16 cellular contexts compared by ENCODE assay signal in genomic region chr22:29312218-29313125, GRCh38. TPM values are rescaled to one million over a fixed set of nuclear protein-coding genes. Genes with fewer than 3 reads are reported as not detected.
DNase-seq lines count a peak whose midpoint lies in the region; ATAC-seq and TF ChIP-seq lines count a peak whose summit lies in the region.
"Had no signal": no experiment of that assay in that cellular context is flagged by ENCODE, and none has a peak within 500 bp of the region (broad histone marks: within the 10 kb centered on the region; RNA-seq: fewer than 3 reads in every experiment).

No MANE protein-coding gene starts in this region.

- H3K4me1 ChIP-seq in SJCRH30 (peaks cover 30% of the 10 kb centered on the region), right atrium auricular region (peaks cover 0 to 84% of the 10 kb centered on the region in 2 donors)

- H3K4me3 Mint-ChIP-seq in activated CD4-positive, alpha-beta T cell treated with anti-CD3 and anti-CD28 coated beads, Interleukin-2, amount 10 ng/mL, durations not matched to agents 24 days and 14 days = no peak overlapping the region
- H3K4me3 Mint-ChIP-seq: activated CD8-positive, alpha-beta T cell treated with anti-CD3 and anti-CD28 coated beads, Interleukin-2, amount 10 ng/mL, durations not matched to agents 7 days and 5 days; CD8-positive, alpha-beta T cell had no signal

- ATAC-seq in sciatic nerve = no peak
- ATAC-seq: activated CD8-positive, alpha-beta T cell treated with anti-CD3 and anti-CD28 coated beads, Interleukin-2, amount 10 ng/mL, durations not matched to agents 7 days and 5 days; body of pancreas had no signal

- H3K27me3 ChIP-seq in SJCRH30 = no peaks in the 10 kb centered on the region
- H3K27me3 ChIP-seq in right atrium auricular region = peaks cover 0 to 18% of the 10 kb centered on the region in 2 donors

- DNase-seq in activated CD4-positive, alpha-beta T cell treated with anti-CD3 and anti-CD28 coated beads, Interleukin-2, amount 10 ng/mL, durations not matched to agents 24 days and 14 days = no peak
- DNase-seq in activated CD4-positive, alpha-beta T cell treated with anti-CD3 and anti-CD28 coated beads for 1 hour = no peak
- DNase-seq in SJCRH30 = no peak
- DNase-seq in right atrium auricular region (ENCODE audit: low spot score) = no peak
- peak; percentile 66 for DNase-seq in sciatic nerve (ENCODE audit: low spot score)
- no peak for DNase-seq in GOT3 (lab: John Stamatoyannopoulos, UW)
- DNase-seq in NCI-H2227 (lab: John Stamatoyannopoulos, UW; ENCODE audit: unreplicated experiment) = no peak
- no peak for DNase-seq in iPS-NIHi11 (ENCODE audit: low spot score)
- DNase-seq: activated gamma-delta T cell; CD8-positive, alpha-beta T cell; effector memory CD4-positive, alpha-beta T cell; NCI-H1436 treated with DMSO at 0.1 percent for 48 hours had no signal

- H3K9me3 Mint-ChIP-seq in activated CD4-positive, alpha-beta T cell treated with anti-CD3 and anti-CD28 coated beads, Interleukin-2, amount 10 ng/mL, durations not matched to agents 24 days and 14 days = no peaks in the 10 kb centered on the region
- H3K9me3 Mint-ChIP-seq: CD8-positive, alpha-beta T cell had no signal

- no peak for TF ChIP-seq CTCF in right atrium auricular region (IDR thresholded peaks at IDR 0.05)

- H3K4me3 ChIP-seq in SJCRH30 (peak overlapping the region; percentile 46; the same call in 1 of the 2 replicates), right atrium auricular region (no peak overlapping the region)
- H3K4me3 ChIP-seq: body of pancreas, SK-N-MC had no signal

- peaks cover 42% of the 10 kb centered on the region for H3K27me3 Mint-ChIP-seq in activated CD4-positive, alpha-beta T cell treated with anti-CD3 and anti-CD28 coated beads, Interleukin-2, amount 10 ng/mL, durations not matched to agents 24 days and 14 days

- H3K36me3 ChIP-seq in SJCRH30 (no peaks in the 10 kb centered on the region), right atrium auricular region (peaks cover 9% of the 10 kb centered on the region)

- intact Hi-C loops in activated CD4-positive, alpha-beta T cell treated with anti-CD3 and anti-CD28 coated beads, Interleukin-2, amount 10 ng/mL, durations not matched to agents 24 days and 14 days (cut with micrococcal nuclease) = loop anchor here (5.0 kb wide), 1 partner anchor 1980 kb away; the partner anchor contains the start of gene PIK3IP1
- intact Hi-C loops in sciatic nerve (cut with DNase I) = no loop called here

- H3K27ac ChIP-seq in SJCRH30 (no peak overlapping the region), right atrium auricular region (peak overlapping the region; percentile 84 to 88)
- H3K27ac ChIP-seq: SK-N-MC had no signal

- no peaks in the 10 kb centered on the region for H3K9me3 ChIP-seq in SJCRH30 (replicated peaks)
- no peaks in the 10 kb centered on the region for H3K9me3 ChIP-seq in right atrium auricular region
- H3K9me3 ChIP-seq: body of pancreas had no signal

- H3K4me1 Mint-ChIP-seq in activated CD4-positive, alpha-beta T cell treated with anti-CD3 and anti-CD28 coated beads, Interleukin-2, amount 10 ng/mL, durations not matched to agents 24 days and 14 days = peaks cover 14% of the 10 kb centered on the region

- peak overlapping the region; percentile 72 for H3K27ac Mint-ChIP-seq in activated CD4-positive, alpha-beta T cell treated with anti-CD3 and anti-CD28 coated beads, Interleukin-2, amount 10 ng/mL, durations not matched to agents 24 days and 14 days
- H3K27ac Mint-ChIP-seq: activated CD8-positive, alpha-beta T cell treated with anti-CD3 and anti-CD28 coated beads, Interleukin-2, amount 10 ng/mL, durations not matched to agents 7 days and 5 days; CD8-positive, alpha-beta T cell had no signal

- no peaks in the 10 kb centered on the region for H3K36me3 Mint-ChIP-seq in activated CD4-positive, alpha-beta T cell treated with anti-CD3 and anti-CD28 coated beads, Interleukin-2, amount 10 ng/mL, durations not matched to agents 24 days and 14 days (ENCODE audit: low read depth)
- H3K36me3 Mint-ChIP-seq: CD8-positive, alpha-beta T cell had no signal

RNA-seq across cellular contexts. Expression of gene RASL10A, which starts 3.0 kb away (rescaled TPM):
- 0.30 and 0.64 TPM in 2 replicates for total RNA-seq in activated CD4-positive, alpha-beta T cell treated with anti-CD3 and anti-CD28 coated beads, Interleukin-2, amount 10 ng/mL, durations not matched to agents 24 days and 14 days
- 4.1 and 4.3 TPM in 2 replicates for total RNA-seq in SJCRH30 (2014; rRNA removed; shearing (Covaris generic))
- total RNA-seq in right atrium auricular region (1 to 10 TPM; 1.1 to 1.8 TPM), sciatic nerve (2.2 TPM)
- total RNA-seq: A673 had no signal

RNA-seq across cellular contexts. Expression of gene GAS2L1, which starts 6.0 kb away (rescaled TPM):
- total RNA-seq in activated CD4-positive, alpha-beta T cell treated with anti-CD3 and anti-CD28 coated beads, Interleukin-2, amount 10 ng/mL, durations not matched to agents 24 days and 14 days = 1.5 and 2.6 TPM in 2 replicates
- 5.0 and 6.4 TPM in 2 replicates for total RNA-seq in SJCRH30 (2014; rRNA removed; shearing (Covaris generic))
- total RNA-seq in right atrium auricular region (10 to 100 TPM; 19.4 to 28.0 TPM), sciatic nerve (31.8 TPM)
- total RNA-seq: CD8-positive, alpha-beta T cell had no signal

RNA-seq across cellular contexts. Expression of gene EWSR1, which starts 44.4 kb away (rescaled TPM):
- 445 and 446 TPM in 2 replicates for total RNA-seq in activated CD4-positive, alpha-beta T cell treated with anti-CD3 and anti-CD28 coated beads, Interleukin-2, amount 10 ng/mL, durations not matched to agents 24 days and 14 days
- 275 and 298 TPM in 2 replicates for total RNA-seq in SJCRH30 (2014; rRNA removed; shearing (Covaris generic))
- total RNA-seq in right atrium auricular region (100 to 1,000 TPM; 153 to 179 TPM), sciatic nerve (194 TPM)

RNA-seq across cellular contexts. Expression of gene RHBDD3, which starts 44.7 kb away (rescaled TPM):
- total RNA-seq in activated CD4-positive, alpha-beta T cell treated with anti-CD3 and anti-CD28 coated beads, Interleukin-2, amount 10 ng/mL, durations not matched to agents 24 days and 14 days = 49.5 and 51.9 TPM in 2 replicates
- total RNA-seq in SJCRH30 (2014; rRNA removed; shearing (Covaris generic)) = 20.3 and 21.8 TPM in 2 replicates
- total RNA-seq in right atrium auricular region = 10 to 100 TPM; 16.5 to 23.4 TPM
- 18.0 TPM for total RNA-seq in sciatic nerve
